Comparison of ENCODE assay signal across 19 cellular contexts in the genomic region with DNA sequence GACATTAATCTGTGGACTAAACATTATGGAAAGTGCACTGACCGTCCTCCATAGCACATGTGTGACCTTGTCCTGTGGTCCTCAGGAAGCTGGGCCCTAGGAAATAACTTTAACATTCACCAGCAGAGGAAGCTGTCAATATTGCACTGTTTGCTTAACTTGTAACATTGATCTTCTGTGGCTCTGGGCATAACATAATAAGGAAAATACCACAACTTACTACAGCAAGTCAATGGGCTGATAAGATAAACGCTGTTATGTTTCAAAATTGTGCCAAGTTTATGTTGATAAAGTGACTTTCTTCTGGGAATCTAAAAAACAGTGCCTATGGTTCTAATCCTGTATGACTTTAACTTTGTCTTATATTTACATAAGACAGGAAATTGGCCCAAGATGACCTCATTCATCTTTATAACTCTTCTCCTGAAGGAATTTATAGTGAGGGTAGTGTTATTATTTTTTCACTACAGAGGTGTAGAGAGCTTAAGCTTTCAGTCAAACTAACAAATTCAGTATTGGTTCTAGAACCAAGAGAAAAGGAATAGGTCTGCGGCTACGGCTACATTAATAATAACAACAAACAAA.
DNase-seq lines count a peak whose midpoint lies in the region; FAIRE-seq and TF ChIP-seq lines count a peak whose summit lies in the region.
"Had no signal": no experiment of that assay in that cellular context is flagged by ENCODE, and none has a peak within 500 bp of the region (broad histone marks: within the 10 kb centered on the region; RNA-seq: fewer than 3 reads in every experiment).

No MANE protein-coding gene starts in this region.

- H3K4me3 ChIP-seq in fibroblast of villous mesenchyme (ENCODE audit: low read depth, low read length) (no peak overlapping the region), skeletal muscle satellite cell (ENCODE audit: low read length) (no peak overlapping the region), vagina (no peak overlapping the region)
- H3K4me3 ChIP-seq: colonic mucosa, esophagus squamous epithelium, left lung, upper lobe of left lung had no signal

- H3K36me3 ChIP-seq in skeletal muscle satellite cell (ENCODE audit: insufficient read depth, low read length) (no peaks in the 10 kb centered on the region), vagina (no peaks in the 10 kb centered on the region)
- H3K36me3 ChIP-seq: colonic mucosa, esophagus squamous epithelium, left lung, upper lobe of left lung had no signal

- peaks cover 18% of the 10 kb centered on the region for H3K4me1 ChIP-seq in skeletal muscle satellite cell (ENCODE audit: control insufficient read depth, insufficient read depth, low read length)
- no peaks in the 10 kb centered on the region for H3K4me1 ChIP-seq in vagina
- H3K4me1 ChIP-seq: colonic mucosa, esophagus squamous epithelium, left lung had no signal

- intact Hi-C loops in vagina (cut with DNase I): no loop called here

- H3K27ac ChIP-seq in vagina: no peak overlapping the region
- H3K27ac ChIP-seq: 22Rv1, colonic mucosa, esophagus squamous epithelium, left lung had no signal

- peak; percentile 91 for FAIRE-seq in TTC549 (lab: Jason Lieb, UNC)

- no peak for TF ChIP-seq POLR2A in vagina (IDR thresholded peaks at IDR 0.05)

- H3K9me3 ChIP-seq in skeletal muscle satellite cell (replicated peaks; ENCODE audit: low read length) (no peaks in the 10 kb centered on the region), vagina (no peaks in the 10 kb centered on the region)
- H3K9me3 ChIP-seq: colonic mucosa, esophagus squamous epithelium, left lung, upper lobe of left lung had no signal

- H3K27me3 ChIP-seq in skeletal muscle satellite cell (ENCODE audit: control insufficient read depth, insufficient read depth, low read length) (no peaks in the 10 kb centered on the region), vagina (no peaks in the 10 kb centered on the region)
- H3K27me3 ChIP-seq: colonic mucosa, esophagus squamous epithelium, left lung, upper lobe of left lung had no signal

- no peak overlapping the region for H3K9ac ChIP-seq in skeletal muscle satellite cell (ENCODE audit: low read depth, low read length)

- TF ChIP-seq CTCF in fibroblast of villous mesenchyme (IDR thresholded peaks at IDR 0.05; ENCODE audit: insufficient read depth, low read depth, low read length) (no peak), vagina (IDR thresholded peaks at IDR 0.05) (no peak), GM10266 (IDR thresholded peaks at IDR 0.05; ENCODE audit: control insufficient read depth, insufficient read depth, low read depth, missing control alignments) (no peak)

- peak overlapping the region; percentile 4 for H3K4me2 ChIP-seq in skeletal muscle satellite cell (ENCODE audit: low read length)

- DNase-seq in DMS53 (lab: John Stamatoyannopoulos, UW): peak; percentile 14
- no peak for DNase-seq in DMS53 treated with DMSO at 0.1 percent for 48 hours (lab: John Stamatoyannopoulos, UW; ENCODE audit: unreplicated experiment)
- peak; percentile 70 for DNase-seq in fibroblast of villous mesenchyme (ENCODE audit: low read depth)
- DNase-seq in vagina (ENCODE audit: extremely low spot score in 2 of 2): no peak
- DNase-seq in GM10266 (ENCODE audit: extremely low spot score): no peak
- DNase-seq in SK-N-DZ (ENCODE audit: low spot score): no peak
- DNase-seq: activated CD4-positive, alpha-beta T cell treated with anti-CD3 and anti-CD28 coated beads for 48 hours; activated T-cell treated with anti-CD3 and anti-CD28 coated beads, Interleukin-2, amount 50 U/mL, for 1 hour; colonic mucosa; esophagus squamous epithelium; hypothalamus; Kasumi-1; left lung; NCI-H1694; stimulated activated CD4-positive, alpha-beta T cell treated with anti-CD3 and anti-CD28 coated beads, Interleukin-4, amount 100 ng/mL, for 4 hours; upper lobe of left lung had no signal

Comparison
In these comparisons a context has a peak if more than half of its experiments do, and no peak if none do; other contexts are left out.
1. DNase-seq: peak in DMS53 (single experiment) and fibroblast of villous mesenchyme (single experiment); none in DMS53 treated with DMSO at 0.1 percent for 48 hours (single experiment), vagina (0 of 2), GM10266 (single experiment) and SK-N-DZ (single experiment).